9 cellular contexts compared by ENCODE assay signal in the genomic region with DNA sequence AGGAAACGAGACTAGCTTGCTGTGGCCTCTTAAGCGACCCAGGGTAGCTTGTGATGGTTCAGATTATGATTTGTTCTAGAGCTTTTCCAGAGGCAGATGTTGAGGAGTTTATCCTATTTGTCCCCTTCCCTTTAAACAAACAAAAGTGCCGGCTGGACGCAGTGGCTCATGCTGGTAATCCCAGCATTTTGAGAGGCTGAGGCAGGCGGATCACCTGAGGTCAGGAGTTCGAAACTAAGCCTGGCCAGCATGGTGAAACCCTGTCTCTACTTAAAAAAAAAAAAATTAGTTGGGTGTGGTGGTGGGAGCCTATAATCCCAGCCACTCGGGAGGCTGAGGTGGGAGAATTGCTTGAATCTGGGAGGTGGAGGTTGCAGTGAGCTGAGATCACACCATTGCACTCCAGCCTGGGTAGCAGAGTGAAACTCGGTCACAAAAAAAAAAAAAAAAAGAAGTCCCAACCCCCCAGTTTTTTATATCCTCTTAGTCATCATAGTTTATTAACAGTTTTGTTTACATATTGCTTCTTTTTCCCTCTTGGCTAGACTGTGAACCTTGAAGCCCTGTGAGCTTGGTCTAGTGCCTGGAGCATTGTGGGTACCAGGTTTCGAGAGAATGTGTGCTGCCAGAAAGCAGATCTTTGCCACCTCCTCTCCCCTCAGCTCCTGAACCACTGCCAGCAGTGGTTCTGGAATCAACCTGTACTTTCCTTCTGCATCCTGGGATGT. TPM values are rescaled to one million over a fixed set of nuclear protein-coding genes. Genes with fewer than 3 reads are reported as not detected.
DNase-seq lines count a peak whose midpoint lies in the region; ATAC-seq and TF ChIP-seq lines count a peak whose summit lies in the region.
"Had no signal": no experiment of that assay in that cellular context is flagged by ENCODE, and none has a peak within 500 bp of the region (broad histone marks: within the 10 kb centered on the region; RNA-seq: fewer than 3 reads in every experiment).

No MANE protein-coding gene starts in this region.

- intact Hi-C loops in Right ventricle myocardium inferior (cut with DNase I): no loop called here
- intact Hi-C loops in cardiac septum (cut with DNase I): no loop called here
- intact Hi-C loops in ascending aorta (cut with DNase I): no loop called here
- intact Hi-C loops in right lobe of liver (cut with DNase I): no loop called here

- H3K27ac ChIP-seq in ascending aorta (peak overlapping the region; percentile 41 to 51), right lobe of liver (peak overlapping the region; percentile 21 to 76 (median 63))
- H3K27ac ChIP-seq: parathyroid adenoma had no signal

- H3K4me1 ChIP-seq in ascending aorta (peaks cover 4 to 32% of the 10 kb centered on the region in 2 donors), right lobe of liver (peaks cover 0 to 61% (median 20%) of the 10 kb centered on the region in 4 donors)

- 27% methylated on average over 9 of the region's 9 CpGs for WGBS in right lobe of liver (ENCODE audit: insufficient coverage, low coverage, low lambda C conversion rate, missing lambda C conversion rate)

- ATAC-seq in Right ventricle myocardium inferior (peak; percentile 55), right lobe of liver (peak; percentile 81 to 84 (median 84)), GM21447 (IDR thresholded peaks at IDR 0.05; ENCODE audit: unreplicated experiment) (no peak), GM21717 (IDR thresholded peaks at IDR 0.05; ENCODE audit: unreplicated experiment) (no peak), HG02623 (IDR thresholded peaks at IDR 0.05; ENCODE audit: unreplicated experiment) (no peak)

- in situ Hi-C loops in GM13977 (cut with MboI; ENCODE audit: low pct_unique_long_range_greater_than_20kb, low sequenced_read_pairs, unreplicated experiment): no loop called here

- H3K27me3 ChIP-seq in ascending aorta: no peaks in the 10 kb centered on the region
- H3K27me3 ChIP-seq in right lobe of liver: no peaks in the 10 kb centered on the region

- no peaks in the 10 kb centered on the region for H3K36me3 ChIP-seq in ascending aorta
- H3K36me3 ChIP-seq in right lobe of liver: no peaks in the 10 kb centered on the region

- H3K9me3 ChIP-seq in ascending aorta (no peaks in the 10 kb centered on the region), right lobe of liver (no peaks in the 10 kb centered on the region)

- TF ChIP-seq CTCF in ascending aorta (IDR thresholded peaks at IDR 0.05) (no peak), right lobe of liver (IDR thresholded peaks at IDR 0.05) (no peak), GM13977 (IDR thresholded peaks at IDR 0.05; ENCODE audit: extremely low read depth, insufficient read depth, missing control alignments) (no peak)

- DNase-seq in Right ventricle myocardium inferior (ENCODE audit: missing footprints): no peak
- no peak for DNase-seq in cardiac septum (ENCODE audit: low spot score)
- no peak for DNase-seq in ascending aorta (ENCODE audit: low spot score in 2 of 2)
- DNase-seq in right lobe of liver: peak in 1 of 3 donors; percentile 76
- no peak for DNase-seq in GM13977 (ENCODE audit: low spot score)

- no peak for TF ChIP-seq POLR2A in right lobe of liver (IDR thresholded peaks at IDR 0.05)

- H3K4me3 ChIP-seq in ascending aorta (no peak overlapping the region), right lobe of liver (no peak overlapping the region)

RNA-seq across cellular contexts. Expression of a gene that starts 29.8 kb away (rescaled TPM):
- total RNA-seq in Right ventricle myocardium inferior (214 TPM), cardiac septum (242 TPM), ascending aorta (35.3 TPM), right lobe of liver (10 to 100 TPM; 25.6 to 46.6 (median 34.0) TPM)

RNA-seq across cellular contexts. Expression of a gene that starts 56.1 kb away (rescaled TPM):
- not detected for total RNA-seq in Right ventricle myocardium inferior
- not detected for total RNA-seq in cardiac septum
- total RNA-seq in ascending aorta: not detected
- not detected for total RNA-seq in right lobe of liver

RNA-seq across cellular contexts. Expression of a gene that starts 57.8 kb away (rescaled TPM):
- total RNA-seq in Right ventricle myocardium inferior (0.54 TPM), cardiac septum (0.43 TPM), ascending aorta (1.6 TPM), right lobe of liver (1 to 10 TPM in 1 of 6 experiments, under 1 TPM in 3, not detected in 2; 0.26 to 2.2 (median 0.63) TPM)

Comparison
In these comparisons a context has a peak if more than half of its experiments do, and no peak if none do; other contexts are left out.
1. ATAC-seq: peak in Right ventricle myocardium inferior (single experiment) and right lobe of liver (4 of 4); none in GM21447 (single experiment), GM21717 (single experiment) and HG02623 (single experiment).